ENCODE assay signal across 14 cellular contexts in genomic region chr6:169472786-169473416, GRCh38.
"Had no signal": no experiment of that assay in that cellular context is flagged by ENCODE, and none has a peak within 500 bp of the region (broad histone marks: within the 10 kb centered on the region; RNA-seq: fewer than 3 reads in every experiment).

No MANE protein-coding gene starts in this region.

- H3K4me2 ChIP-seq: neural progenitor cell had no signal

- H3K4me3 ChIP-seq: neural progenitor cell, ovary had no signal

- ATAC-seq: activated CD4-positive, CD25-positive, alpha-beta regulatory T cell treated with anti-CD3 and anti-CD28 coated beads, Interleukin-2, amount 50 U/mL, for 24 hours; activated CD8-positive, alpha-beta memory T cell treated with anti-CD3 and anti-CD28 coated beads, Interleukin-2, amount 10 ng/mL, durations not matched to agents 7 days and 5 days; activated naive CD4-positive, alpha-beta T cell treated with anti-CD3 and anti-CD28 coated beads, Interleukin-2, amount 50 U/mL, for 72 hours; esophagus mucosa; left colon had no signal

- H3K9me3 ChIP-seq: ovary had no signal

- H3K9ac ChIP-seq: neural progenitor cell had no signal

- H2AFZ ChIP-seq: neural progenitor cell had no signal

- H3K27me3 ChIP-seq: neural progenitor cell, ovary had no signal

- H3K4me1 ChIP-seq: neural progenitor cell had no signal

- H3K27ac ChIP-seq: neural progenitor cell, ovary had no signal

- H3K36me3 ChIP-seq: neural progenitor cell, ovary had no signal

- DNase-seq: activated CD4-positive, alpha-beta T cell treated with anti-CD3 and anti-CD28 coated beads, Interleukin-2, amount 50 U/mL, for 48 hours; activated CD8-positive, alpha-beta memory T cell treated with anti-CD3 and anti-CD28 coated beads, Interleukin-2, amount 10 ng/mL, durations not matched to agents 7 days and 5 days; activated effector memory CD4-positive, alpha-beta T cell treated with Interleukin-2 at 50 U/mL for 16 hours; activated T-cell treated with anti-CD3 and anti-CD28 coated beads, Interleukin-2, amount 50 U/mL, for 24 hours; amygdala; glutamatergic neuron; left colon; ovary; stimulated activated CD4-positive, alpha-beta T cell treated with anti-CD3 and anti-CD28 coated beads, Interleukin-15, amount 100 ng/mL, for 24 hours; stimulated activated CD4-positive, alpha-beta T cell treated with anti-CD3 and anti-CD28 coated beads, Interleukin-4, amount 100 ng/mL, for 24 hours had no signal
